18 cellular contexts compared by ENCODE assay signal in genomic region chr3:45574067-45574494, GRCh38.
"Had no signal": no experiment of that assay in that cellular context is flagged by ENCODE, and none has a peak within 500 bp of the region (broad histone marks: within the 10 kb centered on the region; RNA-seq: fewer than 3 reads in every experiment).

No MANE protein-coding gene starts in this region.

- H3K4me1 ChIP-seq: colonic mucosa, prostate gland had no signal

- H3K27me3 Mint-ChIP-seq: memory B cell had no signal

- H3K27ac Mint-ChIP-seq: memory B cell had no signal

- H3K9me3 Mint-ChIP-seq: central memory CD8-positive, alpha-beta T cell; memory B cell had no signal

- H3K36me3 ChIP-seq: brain microvascular endothelial cell, colonic mucosa, heart left ventricle, prostate gland, tibial nerve had no signal

- H3K27ac ChIP-seq: brain microvascular endothelial cell, colonic mucosa, heart left ventricle, prostate gland, skin epidermis, tibial nerve had no signal

- DNase-seq: activated CD8-positive, alpha-beta memory T cell treated with anti-CD3 and anti-CD28 coated beads for 24 hours; activated CD8-positive, alpha-beta memory T cell treated with anti-CD3 and anti-CD28 coated beads, Interleukin-2, amount 50 U/mL, for 48 hours; activated effector memory CD4-positive, alpha-beta T cell treated with anti-CD3 and anti-CD28 coated beads, Interleukin-2, amount 50 U/mL, for 16 hours; activated naive CD4-positive, alpha-beta T cell treated with anti-CD3 and anti-CD28 coated beads, Interleukin-2, amount 50 U/mL, for 16 hours; activated T-cell treated with anti-CD3 and anti-CD28 coated beads, Interleukin-2, amount 50 U/mL, for 48 hours; brain microvascular endothelial cell; colonic mucosa; heart left ventricle; kidney glomerular epithelial cell; right cardiac atrium; stimulated activated naive CD8-positive, alpha-beta T cell treated with anti-CD3 and anti-CD28 coated beads, Interleukin-15, Interleukin-2, amounts not matched to agents 100 U/mL and 50 U/mL, for 24 hours; substantia nigra had no signal

- H3K4me3 Mint-ChIP-seq: central memory CD8-positive, alpha-beta T cell; memory B cell had no signal

- H3K4me3 ChIP-seq: colonic mucosa, heart left ventricle, prostate gland, skin epidermis, tibial nerve had no signal

- H3K27me3 ChIP-seq: brain microvascular endothelial cell, colonic mucosa, heart left ventricle, tibial nerve had no signal

- H3K9me3 ChIP-seq: colonic mucosa, heart left ventricle, prostate gland, tibial nerve had no signal

- ATAC-seq: activated CD4-positive, CD25-positive, alpha-beta regulatory T cell treated with anti-CD3 and anti-CD28 coated beads, Interleukin-2, amount 50 U/mL, for 24 hours; heart left ventricle; right cardiac atrium; stimulated activated naive CD8-positive, alpha-beta T cell treated with anti-CD3 and anti-CD28 coated beads, Interleukin-15, Interleukin-2, amounts not matched to agents 100 U/mL and 50 U/mL, for 24 hours had no signal
